ENCODE assay signal across 8 cellular contexts in the genomic region with DNA sequence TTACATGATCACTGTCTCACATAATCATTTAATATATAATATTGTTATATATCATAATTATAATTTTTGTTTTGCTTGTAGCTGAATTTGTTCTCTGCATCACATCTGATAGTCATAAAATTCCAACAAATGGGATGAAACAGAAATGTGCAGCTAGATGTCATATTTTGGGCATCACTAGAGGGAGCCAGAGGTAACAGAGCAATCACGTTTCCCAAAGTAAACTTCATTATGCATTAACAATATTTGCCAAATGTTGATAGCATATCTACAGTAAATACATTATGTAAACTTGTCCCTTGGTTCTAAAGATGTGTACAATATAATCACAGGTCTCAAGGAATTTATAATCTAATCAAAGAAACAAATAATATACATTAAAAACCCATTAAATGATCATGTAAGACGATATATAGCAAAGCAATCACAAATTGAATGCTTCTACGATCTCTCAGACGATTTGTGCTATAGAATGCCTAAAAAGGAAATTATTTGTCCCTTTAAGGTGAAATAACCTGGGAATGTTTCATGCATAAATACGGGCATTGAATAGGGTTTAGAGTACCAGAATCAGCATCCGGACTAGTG.
DNase-seq lines count a peak whose midpoint lies in the region; ATAC-seq and TF ChIP-seq lines count a peak whose summit lies in the region.

No MANE protein-coding gene starts in this region.

- H3K36me3 ChIP-seq in SK-N-SH (replicated peaks in 1 of 2; ENCODE audit: control insufficient read depth in 1 of 2, insufficient read depth in 2 of 2, low read length in 1 of 2) (no peaks in the 10 kb centered on the region), H7 (replicated peaks; ENCODE audit: control insufficient read depth, insufficient read depth, low read length) (no peaks in the 10 kb centered on the region)

- WGBS in SK-N-SH (ENCODE audit: low lambda C conversion rate): 59% methylated on average over 6 of the region's 6 CpGs

- CTCF ChIA-PET in AG04449 (lab: Yijun Ruan, JAX): interaction anchor here (0.6 to 6.4 kb wide), 42 partner anchors 9 to 969 kb away, joined by 3 to 143 read pairs (median 4); no protein-coding TSS in a partner anchor
- CTCF ChIA-PET in SK-N-SH (lab: Yijun Ruan, JAX): interaction anchor here (0.5 to 3.4 kb wide), 29 partner anchors 10 to 1901 kb away, joined by 3 to 35 read pairs (median 4); no protein-coding TSS in a partner anchor

- no peaks in the 10 kb centered on the region for H3K9me3 ChIP-seq in SK-N-SH

- no peaks in the 10 kb centered on the region for H4K20me1 ChIP-seq in SK-N-SH (ENCODE audit: insufficient read depth)

- DNase-seq in AG04449 (ENCODE audit: low read depth, low spot score) (no peak), GM13977 (ENCODE audit: low spot score) (peak; percentile 25), SK-N-SH (peak; percentile 41), iPS-NIHi11 (ENCODE audit: low spot score) (peak; percentile 31), GOT3 (lab: John Stamatoyannopoulos, UW) (no peak), H7 (no peak)

- H3K27me3 ChIP-seq in SK-N-SH (ENCODE audit: insufficient read depth) (no peaks in the 10 kb centered on the region), H7 (ENCODE audit: control insufficient read depth, insufficient read depth, low read length) (no peaks in the 10 kb centered on the region)

- no peak overlapping the region for H3K9ac ChIP-seq in SK-N-SH

- H3K4me1 ChIP-seq in SK-N-SH (ENCODE audit: control insufficient read depth in 1 of 2, insufficient read depth in 2 of 2, low read depth in 1 of 2, low read length in 1 of 2): peaks cover 0 to 13% of the 10 kb centered on the region in 2 experiments; a peak in 2 of 4 replicates

- in situ Hi-C loops in GM13977 (cut with MboI; ENCODE audit: low pct_unique_long_range_greater_than_20kb, low sequenced_read_pairs, unreplicated experiment): no loop called here

- no peak overlapping the region for H3K4me2 ChIP-seq in SK-N-SH

- peak; percentile 73 for TF ChIP-seq RAD21 in SK-N-SH (IDR thresholded peaks at IDR 0.05; ENCODE audit: low read length)

- H3K79me2 ChIP-seq in SK-N-SH (ENCODE audit: insufficient read depth): no peaks in the 10 kb centered on the region

- ATAC-seq in HG02623 (IDR thresholded peaks at IDR 0.05; ENCODE audit: unreplicated experiment): no peak
- ATAC-seq in GM18867 (IDR thresholded peaks at IDR 0.05; ENCODE audit: unreplicated experiment): no peak

- H3K4me3 ChIP-seq in AG04449 (ENCODE audit: low read depth, low read length) (no peak overlapping the region), SK-N-SH (ENCODE audit: low read depth in 2 of 2, low read length in 1 of 2) (no peak overlapping the region), H7 (ENCODE audit: insufficient read depth, low read depth, low read length) (no peak overlapping the region)

- peaks cover 5% of the 10 kb centered on the region for H3F3A ChIP-seq in SK-N-SH (replicated peaks; ENCODE audit: insufficient read depth)

- no peak overlapping the region for H2AFZ ChIP-seq in SK-N-SH (ENCODE audit: low read depth)

- POLR2A ChIA-PET in AG04449 (lab: Yijun Ruan, JAX): no interaction called here
- POLR2A ChIA-PET in SK-N-SH (lab: Yijun Ruan, JAX): no interaction called here

- TF ChIP-seq EP300 in SK-N-SH (IDR thresholded peaks at IDR 0.05; ENCODE audit: borderline replicate concordance in 1 of 2, low read depth in 1 of 2, low read length in 1 of 2): no peak

- peak; percentile 71 for TF ChIP-seq CTCF in AG04449 (IDR thresholded peaks at IDR 0.05; ENCODE audit: insufficient read depth, low read length, missing control alignments)
- peak; percentile 70 for TF ChIP-seq CTCF in GM13977 (IDR thresholded peaks at IDR 0.05; ENCODE audit: extremely low read depth, insufficient read depth, missing control alignments)
- TF ChIP-seq CTCF in SK-N-SH (IDR thresholded peaks at IDR 0.05): peak; percentile 85

- no peak overlapping the region for H3K27ac ChIP-seq in SK-N-SH (ENCODE audit: low read depth in 2 of 2, low read length in 1 of 2)

- no peaks in the 10 kb centered on the region for H3K9me2 ChIP-seq in SK-N-SH

TF ChIP-seq in SK-N-SH, 30 proteins besides CTCF, POLR2A, EP300 and RAD21:
- no peak for TF ChIP-seq TCF12 (IDR thresholded peaks at IDR 0.05)
- peak; percentile 74 for TF ChIP-seq SMC3 (IDR thresholded peaks at IDR 0.05; ENCODE audit: low read depth, low read length)
- no peak for TF ChIP-seq NFIC (IDR thresholded peaks at IDR 0.05; ENCODE audit: borderline replicate concordance)
- no peak for TF ChIP-seq ZBTB33 (IDR thresholded peaks at IDR 0.05; ENCODE audit: borderline replicate concordance, low read depth)
- 0 out of 2 replicates have a peak, but pooled peaks have one; percentile 20 for TF ChIP-seq MAX (IDR thresholded peaks at IDR 0.05; ENCODE audit: low read depth)
- TF ChIP-seq GABPA (IDR thresholded peaks at IDR 0.05; ENCODE audit: low read depth): no peak
- no peak for TF ChIP-seq REST (IDR thresholded peaks at IDR 0.05; ENCODE audit: low read depth, low read length)
- TF ChIP-seq GATA2 (CRISPR knock-in tag; IDR thresholded peaks at IDR 0.05): no peak
- no peak for TF ChIP-seq USF2 (IDR thresholded peaks at IDR 0.05; ENCODE audit: borderline replicate concordance, low read depth, low read length)
- no peak for TF ChIP-seq JUND (IDR thresholded peaks at IDR 0.05)
- TF ChIP-seq FOXM1 (IDR thresholded peaks at IDR 0.05; ENCODE audit: low read depth): no peak
- no peak for TF ChIP-seq RCOR1 (IDR thresholded peaks at IDR 0.05; ENCODE audit: low read length)

Comparison
In these comparisons a context has a peak if more than half of its experiments do, and no peak if none do; other contexts are left out.
1. DNase-seq: peak in GM13977 (single experiment), SK-N-SH (single experiment) and iPS-NIHi11 (single experiment); none in AG04449 (single experiment), GOT3 (single experiment) and H7 (single experiment).
2. Peak in every context shown above with its lines, with median percentiles within 50 percentile points of each other: CTCF ChIP-seq.